In genomic region chr4:77956917-77957316, GRCh38 we compare ENCODE assay signal across 18 cellular contexts.
DNase-seq lines count a peak whose midpoint lies in the region; ATAC-seq, FAIRE-seq and TF ChIP-seq lines count a peak whose summit lies in the region.
"Had no signal": no experiment of that assay in that cellular context is flagged by ENCODE, and none has a peak within 500 bp of the region (broad histone marks: within the 10 kb centered on the region; RNA-seq: fewer than 3 reads in every experiment).

No MANE protein-coding gene starts in this region.

- peak; percentile 15 for DNase-seq in activated CD8-positive, alpha-beta T cell treated with anti-CD3 and anti-CD28 coated beads for 36 hours
- DNase-seq in activated CD8-positive, alpha-beta T cell treated with anti-CD3 and anti-CD28 coated beads, Interleukin-2, amount 10 ng/mL, durations not matched to agents 7 days and 5 days: no peak
- DNase-seq in activated naive CD4-positive, alpha-beta T cell treated with anti-CD3 and anti-CD28 coated beads, Interleukin-2, amount 50 U/mL, for 72 hours (ENCODE audit: low spot score in 2 of 2): peak in 1 of 2 donors; percentile 12
- no peak for DNase-seq in activated naive CD4-positive, alpha-beta T cell treated with anti-CD3 and anti-CD28 coated beads for 36 hours
- no peak for DNase-seq in stimulated activated naive CD8-positive, alpha-beta T cell treated with anti-CD3 and anti-CD28 coated beads, Interleukin-15, Interleukin-2, amounts not matched to agents 100 U/mL and 50 U/mL, for 24 hours
- DNase-seq in GM19240 (ENCODE audit: insufficient read length, low spot score) (no peak), GM12891 (ENCODE audit: insufficient read length, low spot score) (no peak)
- DNase-seq: 8988T; CD4-positive, alpha-beta memory T cell; DMS153; DMS79; GF-D8; GOT3; H7; HFFc6 had no signal

- no peaks in the 10 kb centered on the region for H3K9me3 Mint-ChIP-seq in activated CD8-positive, alpha-beta T cell treated with anti-CD3 and anti-CD28 coated beads for 36 hours
- H3K9me3 Mint-ChIP-seq in activated CD8-positive, alpha-beta T cell treated with anti-CD3 and anti-CD28 coated beads, Interleukin-2, amount 10 ng/mL, durations not matched to agents 7 days and 5 days (ENCODE audit: insufficient read depth): no peaks in the 10 kb centered on the region
- no peaks in the 10 kb centered on the region for H3K9me3 Mint-ChIP-seq in activated naive CD4-positive, alpha-beta T cell treated with anti-CD3 and anti-CD28 coated beads, Interleukin-2, amount 50 U/mL, for 72 hours
- H3K9me3 Mint-ChIP-seq in activated naive CD4-positive, alpha-beta T cell treated with anti-CD3 and anti-CD28 coated beads for 36 hours: no peaks in the 10 kb centered on the region
- H3K9me3 Mint-ChIP-seq: CD14-positive monocyte; CD4-positive, alpha-beta memory T cell; HFFc6 had no signal

- ATAC-seq in activated CD8-positive, alpha-beta T cell treated with anti-CD3 and anti-CD28 coated beads for 36 hours: peak; percentile 37
- ATAC-seq in activated CD8-positive, alpha-beta T cell treated with anti-CD3 and anti-CD28 coated beads, Interleukin-2, amount 10 ng/mL, durations not matched to agents 7 days and 5 days: no peak
- ATAC-seq in activated naive CD4-positive, alpha-beta T cell treated with anti-CD3 and anti-CD28 coated beads, Interleukin-2, amount 50 U/mL, for 72 hours: peak; percentile 4 to 71
- ATAC-seq in stimulated activated naive CD8-positive, alpha-beta T cell treated with anti-CD3 and anti-CD28 coated beads, Interleukin-15, Interleukin-2, amounts not matched to agents 100 U/mL and 50 U/mL, for 24 hours: peak; percentile 47
- ATAC-seq: HCT116 had no signal

- H3K4me1 Mint-ChIP-seq in activated CD8-positive, alpha-beta T cell treated with anti-CD3 and anti-CD28 coated beads for 36 hours (ENCODE audit: low read depth): peaks cover 13% of the 10 kb centered on the region
- no peaks in the 10 kb centered on the region for H3K4me1 Mint-ChIP-seq in activated CD8-positive, alpha-beta T cell treated with anti-CD3 and anti-CD28 coated beads, Interleukin-2, amount 10 ng/mL, durations not matched to agents 7 days and 5 days (ENCODE audit: low read depth)
- H3K4me1 Mint-ChIP-seq in activated naive CD4-positive, alpha-beta T cell treated with anti-CD3 and anti-CD28 coated beads for 36 hours (ENCODE audit: low read depth): peaks cover 18% of the 10 kb centered on the region
- H3K4me1 Mint-ChIP-seq: CD14-positive monocyte; CD4-positive, alpha-beta memory T cell had no signal

- CTCF ChIA-PET in activated CD8-positive, alpha-beta T cell treated with anti-CD3 and anti-CD28 coated beads for 36 hours (lab: Charles Lee): no interaction called here
- CTCF ChIA-PET in activated CD8-positive, alpha-beta T cell treated with anti-CD3 and anti-CD28 coated beads, Interleukin-2, amount 10 ng/mL, durations not matched to agents 7 days and 5 days (lab: Charles Lee): no interaction called here
- CTCF ChIA-PET in activated naive CD4-positive, alpha-beta T cell treated with anti-CD3 and anti-CD28 coated beads for 36 hours (lab: Charles Lee): no interaction called here

- POLR2A ChIA-PET in activated CD8-positive, alpha-beta T cell treated with anti-CD3 and anti-CD28 coated beads for 36 hours (lab: Charles Lee): no interaction called here
- POLR2A ChIA-PET in activated CD8-positive, alpha-beta T cell treated with anti-CD3 and anti-CD28 coated beads, Interleukin-2, amount 10 ng/mL, durations not matched to agents 7 days and 5 days (lab: Charles Lee): no interaction called here

- H3K27me3 Mint-ChIP-seq in activated CD8-positive, alpha-beta T cell treated with anti-CD3 and anti-CD28 coated beads for 36 hours: no peaks in the 10 kb centered on the region
- no peaks in the 10 kb centered on the region for H3K27me3 Mint-ChIP-seq in activated CD8-positive, alpha-beta T cell treated with anti-CD3 and anti-CD28 coated beads, Interleukin-2, amount 10 ng/mL, durations not matched to agents 7 days and 5 days (ENCODE audit: low read depth)
- no peaks in the 10 kb centered on the region for H3K27me3 Mint-ChIP-seq in activated naive CD4-positive, alpha-beta T cell treated with anti-CD3 and anti-CD28 coated beads for 36 hours (ENCODE audit: low read depth)
- H3K27me3 Mint-ChIP-seq: CD4-positive, alpha-beta memory T cell had no signal

- FAIRE-seq in GM12891 (lab: Jason Lieb, UNC): no peak
- FAIRE-seq: GM19239 had no signal

- intact Hi-C loops in activated CD8-positive, alpha-beta T cell treated with anti-CD3 and anti-CD28 coated beads for 36 hours (cut with micrococcal nuclease): loop anchor here (5.0 kb wide), 1 partner anchor 560 kb away; no protein-coding TSS in a partner anchor
- intact Hi-C loops in activated naive CD4-positive, alpha-beta T cell treated with anti-CD3 and anti-CD28 coated beads for 36 hours (cut with micrococcal nuclease): loop anchor here (5.0 to 10.0 kb wide), 2 partner anchors 140 to 978 kb away; partner anchors contain the start of genes CNOT6L and PAQR3

- TF ChIP-seq CTCF in activated CD8-positive, alpha-beta T cell treated with anti-CD3 and anti-CD28 coated beads for 36 hours (IDR thresholded peaks at IDR 0.05): no peak

- TF ChIP-seq POLR2A in GM12891 (IDR thresholded peaks at IDR 0.05; ENCODE audit: low read depth, low read length): no peak

- H3K4me3 Mint-ChIP-seq in activated CD8-positive, alpha-beta T cell treated with anti-CD3 and anti-CD28 coated beads for 36 hours: no peak overlapping the region
- H3K4me3 Mint-ChIP-seq in activated CD8-positive, alpha-beta T cell treated with anti-CD3 and anti-CD28 coated beads, Interleukin-2, amount 10 ng/mL, durations not matched to agents 7 days and 5 days: no peak overlapping the region
- no peak overlapping the region for H3K4me3 Mint-ChIP-seq in activated naive CD4-positive, alpha-beta T cell treated with anti-CD3 and anti-CD28 coated beads for 36 hours
- H3K4me3 Mint-ChIP-seq: CD14-positive monocyte; CD4-positive, alpha-beta memory T cell; HFFc6 had no signal

- H3K36me3 Mint-ChIP-seq in activated CD8-positive, alpha-beta T cell treated with anti-CD3 and anti-CD28 coated beads for 36 hours (ENCODE audit: low read depth): peaks cover 18% of the 10 kb centered on the region
- peaks cover 16% of the 10 kb centered on the region for H3K36me3 Mint-ChIP-seq in activated CD8-positive, alpha-beta T cell treated with anti-CD3 and anti-CD28 coated beads, Interleukin-2, amount 10 ng/mL, durations not matched to agents 7 days and 5 days (ENCODE audit: low read depth)
- peaks cover 0 to 17% of the 10 kb centered on the region in 2 donors for H3K36me3 Mint-ChIP-seq in activated naive CD4-positive, alpha-beta T cell treated with anti-CD3 and anti-CD28 coated beads, Interleukin-2, amount 50 U/mL, for 72 hours
- peaks cover 8% of the 10 kb centered on the region for H3K36me3 Mint-ChIP-seq in activated naive CD4-positive, alpha-beta T cell treated with anti-CD3 and anti-CD28 coated beads for 36 hours (ENCODE audit: low read depth)

- no peak overlapping the region for H3K27ac Mint-ChIP-seq in activated CD8-positive, alpha-beta T cell treated with anti-CD3 and anti-CD28 coated beads for 36 hours
- H3K27ac Mint-ChIP-seq in activated CD8-positive, alpha-beta T cell treated with anti-CD3 and anti-CD28 coated beads, Interleukin-2, amount 10 ng/mL, durations not matched to agents 7 days and 5 days: no peak overlapping the region
- peak overlapping the region in 1 of 2 donors; percentile 44 for H3K27ac Mint-ChIP-seq in activated naive CD4-positive, alpha-beta T cell treated with anti-CD3 and anti-CD28 coated beads, Interleukin-2, amount 50 U/mL, for 72 hours
- no peak overlapping the region for H3K27ac Mint-ChIP-seq in activated naive CD4-positive, alpha-beta T cell treated with anti-CD3 and anti-CD28 coated beads for 36 hours
- H3K27ac Mint-ChIP-seq: CD14-positive monocyte, HFFc6 had no signal

TF ChIP-seq in GM12891, 5 proteins besides CTCF, POLR2A, EP300 and RAD21:
- TF ChIP-seq TAF1 (IDR thresholded peaks at IDR 0.05; ENCODE audit: low read depth, low read length): no peak
- TF ChIP-seq POU2F2 (IDR thresholded peaks at IDR 0.05; ENCODE audit: low read depth, low read length): no peak
